8 cellular contexts compared by ENCODE assay signal in the genomic region with DNA sequence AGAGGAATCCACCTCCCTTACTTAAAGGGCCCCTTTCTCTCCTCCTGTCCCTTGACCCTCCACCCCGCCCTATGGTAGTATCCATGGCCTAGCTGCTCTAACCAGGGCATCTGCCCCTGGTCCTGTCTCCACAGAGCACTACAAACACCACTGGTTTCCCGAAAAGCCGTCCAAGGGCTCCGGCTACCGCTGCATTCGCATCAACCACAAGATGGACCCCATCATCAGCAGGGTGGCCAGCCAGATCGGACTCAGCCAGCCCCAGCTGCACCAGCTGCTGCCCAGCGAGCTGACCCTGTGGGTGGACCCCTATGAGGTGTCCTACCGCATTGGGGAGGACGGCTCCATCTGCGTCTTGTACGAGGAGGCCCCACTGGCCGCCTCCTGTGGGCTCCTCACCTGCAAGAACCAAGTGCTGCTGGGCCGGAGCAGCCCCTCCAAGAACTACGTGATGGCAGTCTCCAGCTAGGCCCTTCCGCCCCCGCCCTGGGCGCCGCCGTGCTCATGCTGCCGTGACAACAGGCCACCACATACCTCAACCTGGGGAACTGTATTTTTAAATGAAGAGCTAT. TPM values are rescaled to one million over a fixed set of nuclear protein-coding genes. Genes with fewer than 3 reads are reported as not detected.
A peak's percentile ranks its signal among the peaks of the same experiment; 100 is the strongest.
DNase-seq lines count a peak whose midpoint lies in the region; ATAC-seq and TF ChIP-seq lines count a peak whose summit lies in the region.

No MANE protein-coding gene starts in this region.

- peaks cover 98% of the 10 kb centered on the region for H3K27me3 ChIP-seq in GM23338 (ENCODE audit: insufficient read depth)

- peaks cover 28% of the 10 kb centered on the region for H3K4me1 ChIP-seq in GM23338 (ENCODE audit: insufficient read depth)

- no peaks in the 10 kb centered on the region for H3K79me2 ChIP-seq in GM23338 (replicated peaks; ENCODE audit: insufficient read depth)

- no peaks in the 10 kb centered on the region; the same call in 1 of the 3 replicates for H3K36me3 Mint-ChIP-seq in GM23338 (ENCODE audit: low read depth)
- peaks cover 25% of the 10 kb centered on the region for H3K36me3 Mint-ChIP-seq in progenitor cell of endocrine pancreas (ENCODE audit: insufficient read depth)

- no peak overlapping the region for H2AFZ ChIP-seq in GM23338

- peak overlapping the region; percentile 74 for H3K4me3 Mint-ChIP-seq in GM23338
- H3K4me3 Mint-ChIP-seq in progenitor cell of endocrine pancreas (ENCODE audit: low read depth), result peak overlapping the region; percentile 95

- DNase-seq in GM23338 (ENCODE audit: low spot score) (no peak), foreskin fibroblast (no peak), progenitor cell of endocrine pancreas (ENCODE audit: low spot score, unreplicated experiment) (no peak), kidney tubule cell (ENCODE audit: low spot score) (no peak), DMS79 (lab: John Stamatoyannopoulos, UW) (no peak), NCI-H510A (lab: John Stamatoyannopoulos, UW) (no peak), Kasumi-1 (lab: John Stamatoyannopoulos, UW) (no peak)
- DNase-seq in activated CD8-positive, alpha-beta memory T cell treated with anti-CD3 and anti-CD28 coated beads, Interleukin-2, amount 50 U/mL, for 48 hours, result peak; percentile 79

- no peaks in the 10 kb centered on the region for H3K9me3 Mint-ChIP-seq in GM23338
- H3K9me3 Mint-ChIP-seq in progenitor cell of endocrine pancreas (ENCODE audit: low read depth), result no peaks in the 10 kb centered on the region

- H3K9me2 ChIP-seq in GM23338 (ENCODE audit: insufficient read depth), result no peaks in the 10 kb centered on the region

- peak overlapping the region; percentile 90 for H3K4me2 ChIP-seq in GM23338

- TF ChIP-seq CTCF in GM23338 (conservative IDR thresholded peaks at IDR 0.05; ENCODE audit: low read depth in 2 of 2) (0 out of 4 replicates have a peak, but pooled peaks of 1 of the 2 experiments have one; percentile 7), foreskin fibroblast (IDR thresholded peaks at IDR 0.05; ENCODE audit: low read depth, low read length) (no peak), progenitor cell of endocrine pancreas (IDR thresholded peaks at IDR 0.05; ENCODE audit: unreplicated experiment) (no peak)

- H3K4me3 ChIP-seq in GM23338 (peak overlapping the region; percentile 84), foreskin fibroblast (ENCODE audit: low read depth in 1 of 2, low read length in 2 of 2) (peak overlapping the region; percentile 89 to 97)

- H3F3A ChIP-seq in GM23338 (replicated peaks; ENCODE audit: low read depth), result 0 out of 2 replicates have a peak, but pooled peaks cover 11% of the 10 kb centered on the region

- H3K4me1 Mint-ChIP-seq in GM23338, result peaks cover 60% of the 10 kb centered on the region
- H3K4me1 Mint-ChIP-seq in progenitor cell of endocrine pancreas (ENCODE audit: low read depth), result peaks cover 45% of the 10 kb centered on the region

- H3K27ac Mint-ChIP-seq in GM23338 (no peak overlapping the region), progenitor cell of endocrine pancreas (peak overlapping the region; percentile 94)

- peaks cover 89% of the 10 kb centered on the region for H3K27me3 Mint-ChIP-seq in GM23338 (ENCODE audit: insufficient read depth, low read depth, poor library complexity)
- H3K27me3 Mint-ChIP-seq in progenitor cell of endocrine pancreas, result no peaks in the 10 kb centered on the region

- no peak overlapping the region for H3K27ac ChIP-seq in GM23338 (ENCODE audit: low read depth)

- peak; percentile 5 for ATAC-seq in GM23338

- peaks cover 22% of the 10 kb centered on the region for H4K20me1 ChIP-seq in GM23338 (replicated peaks; ENCODE audit: insufficient read depth)

- H3K36me3 ChIP-seq in GM23338 (ENCODE audit: insufficient read depth), result no peaks in the 10 kb centered on the region

TF ChIP-seq in GM23338, 12 proteins besides CTCF, POLR2A, EP300 and RAD21:
- TF ChIP-seq REST (IDR thresholded peaks at IDR 0.05; ENCODE audit: unreplicated experiment) (no peak), CREB1 (CRISPR knock-in tag; IDR thresholded peaks at IDR 0.05; ENCODE audit: low read depth) (no peak), ZNF114 (CRISPR knock-in tag; IDR thresholded peaks at IDR 0.05) (no peak), ZNF331 (CRISPR knock-in tag; IDR thresholded peaks at IDR 0.05; ENCODE audit: low read depth) (no peak), JUNB (IDR thresholded peaks at IDR 0.05; ENCODE audit: unreplicated experiment) (no peak), EZH2phosphoT487 (IDR thresholded peaks at IDR 0.05; ENCODE audit: unreplicated experiment) (no peak), EZH2 (IDR thresholded peaks at IDR 0.05; ENCODE audit: low read depth, unreplicated experiment) (no peak), POLR2AphosphoS5 (IDR thresholded peaks at IDR 0.05; ENCODE audit: low read depth) (no peak), ETS1 (IDR thresholded peaks at IDR 0.05) (no peak)

RNA-seq across cellular contexts. Expression of gene BTG2, which starts 1.7 kb away (rescaled TPM):
- total RNA-seq in GM23338 (2014; rRNA removed; shearing (Covaris generic)), result 7.8 and 9.1 TPM in 2 replicates
- 5.7 and 6.3 TPM in 2 replicates for polyA plus RNA-seq in GM23338 (2016; fragmentation: Nextera tagmentation; extraction: Ambion mirVana)
- 103 and 110 TPM in 2 replicates for total RNA-seq in progenitor cell of endocrine pancreas

RNA-seq across cellular contexts. Expression of gene FMOD, which starts 43.9 kb away (rescaled TPM):
- total RNA-seq in GM23338 (2014; rRNA removed; shearing (Covaris generic)), result 0.31 and 1.3 TPM in 2 replicates
- polyA plus RNA-seq in GM23338 (2016; fragmentation: Nextera tagmentation; extraction: Ambion mirVana), result 0.27 TPM in 1 of 2 replicates, not detected in the other
- 2.5 and 3.1 TPM in 2 replicates for total RNA-seq in progenitor cell of endocrine pancreas

Comparison
In these comparisons a context has a peak if more than half of its experiments do, and no peak if none do; other contexts are left out.
1. RNA of gene BTG2, which starts 1.7 kb away (total RNA-seq): 103 to 110 TPM in progenitor cell of endocrine pancreas; 7.8 to 9.1 TPM in GM23338; every median in the first group is over 10 times any median in the second.